9 cellular contexts compared by ENCODE assay signal in the genomic region with DNA sequence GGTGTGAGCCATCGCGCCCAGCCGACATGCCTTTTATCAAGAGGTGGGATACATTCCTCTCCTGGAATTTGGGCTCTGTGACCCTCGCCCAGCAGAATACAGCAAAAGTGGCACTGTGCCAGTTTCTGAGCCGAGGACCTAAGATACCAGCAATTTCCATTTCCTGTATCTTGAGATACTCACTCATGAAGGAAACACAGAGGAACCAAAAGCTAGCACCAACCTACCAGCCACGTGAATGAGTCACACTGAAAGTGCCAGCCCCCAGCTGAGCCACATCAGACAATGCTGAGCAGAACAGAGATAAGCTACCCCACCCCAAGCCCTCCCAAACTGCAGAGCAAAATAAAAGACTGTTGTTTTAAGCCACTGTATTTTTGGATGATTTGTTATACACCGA. TPM values are rescaled to one million over a fixed set of nuclear protein-coding genes. Genes with fewer than 3 reads are reported as not detected.
DNase-seq lines count a peak whose midpoint lies in the region; ATAC-seq, FAIRE-seq and TF ChIP-seq lines count a peak whose summit lies in the region.
"Had no signal": no experiment of that assay in that cellular context is flagged by ENCODE, and none has a peak within 500 bp of the region (broad histone marks: within the 10 kb centered on the region; RNA-seq: fewer than 3 reads in every experiment).

No MANE protein-coding gene starts in this region.

- peak overlapping the region; percentile 18 for H3K27ac ChIP-seq in CD8-positive, alpha-beta T cell (ENCODE audit: low read depth, low read length)

- peaks cover 57% of the 10 kb centered on the region for H3K4me1 ChIP-seq in CD8-positive, alpha-beta T cell (ENCODE audit: insufficient read depth, low read length)

- POLR2A ChIA-PET in CD8-positive, alpha-beta T cell (lab: Charles Lee) = interaction anchor here (0.6 to 2.1 kb wide), 4 partner anchors 14 to 77 kb away, joined by 3 to 10 read pairs (median 4); a partner anchor contains a TSS
- POLR2A ChIA-PET in activated CD4-positive, alpha-beta T cell treated with anti-CD3 and anti-CD28 coated beads, Interleukin-2, amount 10 ng/mL, durations not matched to agents 7 days and 5 days (lab: Charles Lee) = no interaction called here

- H3K4me1 Mint-ChIP-seq in CD8-positive, alpha-beta T cell (ENCODE audit: low read depth) = peaks cover 73% of the 10 kb centered on the region
- H3K4me1 Mint-ChIP-seq in activated CD4-positive, alpha-beta T cell treated with anti-CD3 and anti-CD28 coated beads, Interleukin-2, amount 10 ng/mL, durations not matched to agents 7 days and 5 days = peaks cover 50% of the 10 kb centered on the region
- H3K4me1 Mint-ChIP-seq in endothelial cell (ENCODE audit: unreplicated experiment) = peaks cover 7% of the 10 kb centered on the region

- peak overlapping the region; percentile 10 for H3K4me3 ChIP-seq in CD8-positive, alpha-beta T cell (ENCODE audit: low read depth, low read length)

- H3K36me3 ChIP-seq in CD8-positive, alpha-beta T cell (ENCODE audit: insufficient read depth, low read length) = no peaks in the 10 kb centered on the region

- CTCF ChIA-PET in CD8-positive, alpha-beta T cell (lab: Charles Lee) = interaction anchor here (0.8 to 2.1 kb wide), 5 partner anchors 9 to 130 kb away, joined by 3 to 8 read pairs (median 3); no protein-coding TSS in a partner anchor
- CTCF ChIA-PET in activated CD4-positive, alpha-beta T cell treated with anti-CD3 and anti-CD28 coated beads, Interleukin-2, amount 10 ng/mL, durations not matched to agents 7 days and 5 days (lab: Charles Lee) = interaction anchor here (0.9 kb wide), 1 partner anchor 56 kb away, joined by 3 read pairs; a partner anchor contains a TSS

- H3K27me3 Mint-ChIP-seq in CD8-positive, alpha-beta T cell (ENCODE audit: low read depth) = no peaks in the 10 kb centered on the region
- H3K27me3 Mint-ChIP-seq in activated CD4-positive, alpha-beta T cell treated with anti-CD3 and anti-CD28 coated beads, Interleukin-2, amount 10 ng/mL, durations not matched to agents 7 days and 5 days = no peaks in the 10 kb centered on the region
- peaks cover 2% of the 10 kb centered on the region for H3K27me3 Mint-ChIP-seq in endothelial cell (ENCODE audit: unreplicated experiment)

- no peak for FAIRE-seq in HTR-8/SVneo (lab: Jason Lieb, UNC)
- FAIRE-seq: islet of Langerhans had no signal

- no peaks in the 10 kb centered on the region for H3K9me3 ChIP-seq in CD8-positive, alpha-beta T cell (ENCODE audit: low read length)

- no peak for TF ChIP-seq CTCF in CD8-positive, alpha-beta T cell (IDR thresholded peaks at IDR 0.05)
- TF ChIP-seq CTCF in endothelial cell (IDR thresholded peaks at IDR 0.05; ENCODE audit: unreplicated experiment) = no peak

- peak; percentile 100 for ATAC-seq in CD8-positive, alpha-beta T cell
- ATAC-seq in GM21528 (IDR thresholded peaks at IDR 0.05; ENCODE audit: low FRiP score, unreplicated experiment) (peak; percentile 94), sciatic nerve (no peak)

- no peaks in the 10 kb centered on the region for H3K27me3 ChIP-seq in CD8-positive, alpha-beta T cell (ENCODE audit: insufficient read depth, low read length)

- no peaks in the 10 kb centered on the region for H3K9me3 Mint-ChIP-seq in CD8-positive, alpha-beta T cell
- no peaks in the 10 kb centered on the region for H3K9me3 Mint-ChIP-seq in activated CD4-positive, alpha-beta T cell treated with anti-CD3 and anti-CD28 coated beads, Interleukin-2, amount 10 ng/mL, durations not matched to agents 7 days and 5 days
- H3K9me3 Mint-ChIP-seq in endothelial cell (ENCODE audit: unreplicated experiment) = no peaks in the 10 kb centered on the region

- peak; percentile 59 to 92 (median 77) for DNase-seq in CD8-positive, alpha-beta T cell
- DNase-seq in HTR-8/SVneo (ENCODE audit: insufficient read length, low spot score) = peak; percentile 33
- DNase-seq in activated CD4-positive, alpha-beta T cell treated with anti-CD3 and anti-CD28 coated beads, Interleukin-2, amount 10 ng/mL, durations not matched to agents 7 days and 5 days = peak; percentile 92
- DNase-seq in endothelial cell (ENCODE audit: low spot score) = no peak
- DNase-seq in stimulated activated CD4-positive, alpha-beta T cell treated with anti-CD3 and anti-CD28 coated beads, Interleukin-4, amount 100 ng/mL, for 1 hour = peak; percentile 70
- no peak for DNase-seq in sciatic nerve (ENCODE audit: low spot score)
- DNase-seq in cardiac septum (ENCODE audit: low spot score) = no peak

- peak overlapping the region; percentile 91 for H3K27ac Mint-ChIP-seq in CD8-positive, alpha-beta T cell
- H3K27ac Mint-ChIP-seq in activated CD4-positive, alpha-beta T cell treated with anti-CD3 and anti-CD28 coated beads, Interleukin-2, amount 10 ng/mL, durations not matched to agents 7 days and 5 days = peak overlapping the region; percentile 88
- peak overlapping the region; percentile 20 for H3K27ac Mint-ChIP-seq in endothelial cell (ENCODE audit: unreplicated experiment)

- intact Hi-C loops in CD8-positive, alpha-beta T cell (cut with DNase I, micrococcal nuclease) = loop anchor here (1.0 to 10.0 kb wide), 7 partner anchors 22 to 1196 kb away; a partner anchor contains a TSS
- intact Hi-C loops in sciatic nerve (cut with DNase I) (loop anchor here (1.0 kb wide), 1 partner anchor 21 kb away; no protein-coding TSS in a partner anchor), cardiac septum (cut with DNase I) (no loop called here)

- H3K4me3 Mint-ChIP-seq in CD8-positive, alpha-beta T cell = peak overlapping the region; percentile 75
- peak overlapping the region; percentile 70 for H3K4me3 Mint-ChIP-seq in activated CD4-positive, alpha-beta T cell treated with anti-CD3 and anti-CD28 coated beads, Interleukin-2, amount 10 ng/mL, durations not matched to agents 7 days and 5 days
- H3K4me3 Mint-ChIP-seq in endothelial cell (ENCODE audit: unreplicated experiment) = no peak overlapping the region

- peaks cover 29% of the 10 kb centered on the region for H3K36me3 Mint-ChIP-seq in CD8-positive, alpha-beta T cell
- peaks cover 49% of the 10 kb centered on the region for H3K36me3 Mint-ChIP-seq in activated CD4-positive, alpha-beta T cell treated with anti-CD3 and anti-CD28 coated beads, Interleukin-2, amount 10 ng/mL, durations not matched to agents 7 days and 5 days (ENCODE audit: low read depth)
- H3K36me3 Mint-ChIP-seq in endothelial cell (ENCODE audit: low read depth, unreplicated experiment) = peaks cover 4% of the 10 kb centered on the region

RNA-seq across cellular contexts. Expression of a gene that starts 56.3 kb away (rescaled TPM):
- total RNA-seq in CD8-positive, alpha-beta T cell = 10 to 100 TPM; 40.8 to 46.8 TPM
- 10 to 100 TPM; 27.5 to 27.6 TPM for total RNA-seq in activated CD4-positive, alpha-beta T cell treated with anti-CD3 and anti-CD28 coated beads, Interleukin-2, amount 10 ng/mL, durations not matched to agents 7 days and 5 days
- total RNA-seq in endothelial cell (ENCODE audit: unreplicated experiment) (59.0 TPM), sciatic nerve (48.3 TPM), cardiac septum (31.6 TPM)

Comparison
In these comparisons a context has a peak if more than half of its experiments do, and no peak if none do; other contexts are left out.
1. DNase-seq: peak in CD8-positive, alpha-beta T cell (7 of 7), HTR-8/SVneo (single experiment), activated CD4-positive, alpha-beta T cell treated with anti-CD3 and anti-CD28 coated beads, Interleukin-2, amount 10 ng/mL, durations not matched to agents 7 days and 5 days (single experiment) and stimulated activated CD4-positive, alpha-beta T cell treated with anti-CD3 and anti-CD28 coated beads, Interleukin-4, amount 100 ng/mL, for 1 hour (single experiment); none in endothelial cell (single experiment), sciatic nerve (single experiment) and cardiac septum (single experiment).
2. H3K27ac Mint-ChIP-seq: peak in every context shown above with its lines; median percentile 91 in CD8-positive, alpha-beta T cell; 88 in activated CD4-positive, alpha-beta T cell treated with anti-CD3 and anti-CD28 coated beads, Interleukin-2, amount 10 ng/mL, durations not matched to agents 7 days and 5 days; 20 in endothelial cell.